Comparison of ENCODE assay signal across 1 cellular context in genomic region chr10:14569274-14570060, GRCh38.
TF ChIP-seq lines count a peak whose summit lies in the region.

No MANE protein-coding gene starts in this region.

TF ChIP-seq in SK-N-SH, 30 proteins besides CTCF, POLR2A, EP300 and RAD21 (continued from another document):
- TF ChIP-seq, protein P1, sequence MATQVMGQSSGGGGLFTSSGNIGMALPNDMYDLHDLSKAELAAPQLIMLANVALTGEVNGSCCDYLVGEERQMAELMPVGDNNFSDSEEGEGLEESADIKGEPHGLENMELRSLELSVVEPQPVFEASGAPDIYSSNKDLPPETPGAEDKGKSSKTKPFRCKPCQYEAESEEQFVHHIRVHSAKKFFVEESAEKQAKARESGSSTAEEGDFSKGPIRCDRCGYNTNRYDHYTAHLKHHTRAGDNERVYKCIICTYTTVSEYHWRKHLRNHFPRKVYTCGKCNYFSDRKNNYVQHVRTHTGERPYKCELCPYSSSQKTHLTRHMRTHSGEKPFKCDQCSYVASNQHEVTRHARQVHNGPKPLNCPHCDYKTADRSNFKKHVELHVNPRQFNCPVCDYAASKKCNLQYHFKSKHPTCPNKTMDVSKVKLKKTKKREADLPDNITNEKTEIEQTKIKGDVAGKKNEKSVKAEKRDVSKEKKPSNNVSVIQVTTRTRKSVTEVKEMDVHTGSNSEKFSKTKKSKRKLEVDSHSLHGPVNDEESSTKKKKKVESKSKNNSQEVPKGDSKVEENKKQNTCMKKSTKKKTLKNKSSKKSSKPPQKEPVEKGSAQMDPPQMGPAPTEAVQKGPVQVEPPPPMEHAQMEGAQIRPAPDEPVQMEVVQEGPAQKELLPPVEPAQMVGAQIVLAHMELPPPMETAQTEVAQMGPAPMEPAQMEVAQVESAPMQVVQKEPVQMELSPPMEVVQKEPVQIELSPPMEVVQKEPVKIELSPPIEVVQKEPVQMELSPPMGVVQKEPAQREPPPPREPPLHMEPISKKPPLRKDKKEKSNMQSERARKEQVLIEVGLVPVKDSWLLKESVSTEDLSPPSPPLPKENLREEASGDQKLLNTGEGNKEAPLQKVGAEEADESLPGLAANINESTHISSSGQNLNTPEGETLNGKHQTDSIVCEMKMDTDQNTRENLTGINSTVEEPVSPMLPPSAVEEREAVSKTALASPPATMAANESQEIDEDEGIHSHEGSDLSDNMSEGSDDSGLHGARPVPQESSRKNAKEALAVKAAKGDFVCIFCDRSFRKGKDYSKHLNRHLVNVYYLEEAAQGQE (IDR thresholded peaks at IDR 0.05; ENCODE audit: low read depth, low read length), result no peak
- TF ChIP-seq, protein P2, sequence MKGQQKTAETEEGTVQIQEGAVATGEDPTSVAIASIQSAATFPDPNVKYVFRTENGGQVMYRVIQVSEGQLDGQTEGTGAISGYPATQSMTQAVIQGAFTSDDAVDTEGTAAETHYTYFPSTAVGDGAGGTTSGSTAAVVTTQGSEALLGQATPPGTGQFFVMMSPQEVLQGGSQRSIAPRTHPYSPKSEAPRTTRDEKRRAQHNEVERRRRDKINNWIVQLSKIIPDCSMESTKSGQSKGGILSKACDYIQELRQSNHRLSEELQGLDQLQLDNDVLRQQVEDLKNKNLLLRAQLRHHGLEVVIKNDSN (IDR thresholded peaks at IDR 0.05; ENCODE audit: borderline replicate concordance, low read depth), result no peak
